8 cellular contexts compared by ENCODE assay signal in the genomic region with DNA sequence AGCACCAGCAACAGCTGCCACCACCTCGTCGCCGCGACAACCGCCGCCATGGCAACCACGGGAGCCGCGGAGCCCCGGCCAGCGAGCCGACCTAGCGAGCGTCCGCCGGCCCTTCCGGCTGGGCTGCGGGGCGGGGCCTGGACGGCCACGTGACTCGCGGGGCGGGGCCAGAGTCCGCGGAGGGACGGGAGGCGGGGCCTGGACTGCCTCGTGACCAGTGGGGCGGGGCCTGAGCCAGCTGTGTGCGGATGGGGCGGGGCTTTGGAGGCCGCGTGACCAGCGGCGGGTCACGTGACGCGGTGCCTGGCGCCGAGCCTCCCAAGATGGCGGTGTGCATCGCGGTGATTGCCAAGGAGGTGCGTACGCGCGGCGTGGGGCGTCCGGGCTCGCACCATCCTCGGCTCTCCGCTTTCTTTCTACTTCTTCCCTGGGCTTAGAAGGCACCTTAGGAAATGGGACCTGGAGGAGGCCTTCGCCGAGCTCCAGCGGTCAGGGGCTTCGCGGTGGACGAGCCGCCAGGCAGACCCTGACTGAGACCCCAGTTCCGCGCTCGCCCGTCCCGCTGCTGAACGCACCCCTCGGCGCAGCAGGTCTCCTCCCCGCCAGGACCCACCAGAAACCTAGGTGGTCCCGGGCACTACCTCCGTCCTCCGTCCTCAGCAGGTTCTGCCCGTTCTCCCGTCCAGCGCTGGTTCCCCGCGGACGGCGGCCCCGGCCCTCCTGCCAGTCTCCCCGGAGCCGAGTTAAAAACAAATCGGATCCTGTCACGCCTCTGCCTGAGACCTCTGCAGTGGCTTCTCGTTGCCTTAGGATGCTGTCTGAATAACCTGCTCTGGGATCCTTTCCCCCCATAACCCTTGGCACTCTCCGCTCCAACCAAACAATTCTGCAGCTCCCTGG. TPM values are rescaled to one million over a fixed set of nuclear protein-coding genes. Genes with fewer than 3 reads are reported as not detected.
DNase-seq lines count a peak whose midpoint lies in the region; ATAC-seq and TF ChIP-seq lines count a peak whose summit lies in the region.

A gene with protein sequence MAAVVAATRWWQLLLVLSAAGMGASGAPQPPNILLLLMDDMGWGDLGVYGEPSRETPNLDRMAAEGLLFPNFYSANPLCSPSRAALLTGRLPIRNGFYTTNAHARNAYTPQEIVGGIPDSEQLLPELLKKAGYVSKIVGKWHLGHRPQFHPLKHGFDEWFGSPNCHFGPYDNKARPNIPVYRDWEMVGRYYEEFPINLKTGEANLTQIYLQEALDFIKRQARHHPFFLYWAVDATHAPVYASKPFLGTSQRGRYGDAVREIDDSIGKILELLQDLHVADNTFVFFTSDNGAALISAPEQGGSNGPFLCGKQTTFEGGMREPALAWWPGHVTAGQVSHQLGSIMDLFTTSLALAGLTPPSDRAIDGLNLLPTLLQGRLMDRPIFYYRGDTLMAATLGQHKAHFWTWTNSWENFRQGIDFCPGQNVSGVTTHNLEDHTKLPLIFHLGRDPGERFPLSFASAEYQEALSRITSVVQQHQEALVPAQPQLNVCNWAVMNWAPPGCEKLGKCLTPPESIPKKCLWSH (minus strand): TSS at position 120 of the 900 bp plus-strand sequence. CDS start 70 bp downstream, at position 50.
A gene with protein sequence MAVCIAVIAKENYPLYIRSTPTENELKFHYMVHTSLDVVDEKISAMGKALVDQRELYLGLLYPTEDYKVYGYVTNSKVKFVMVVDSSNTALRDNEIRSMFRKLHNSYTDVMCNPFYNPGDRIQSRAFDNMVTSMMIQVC (plus strand): TSS at position 300 of the 900 bp plus-strand sequence. CDS start 24 bp downstream, at position 324.

- intact Hi-C loops in naive thymus-derived CD4-positive, alpha-beta T cell (cut with micrococcal nuclease) = loop anchor here (1.0 to 10.0 kb wide), 24 partner anchors 41 to 650 kb away; a partner anchor contains a TSS

- H3K4me2 ChIP-seq in DOHH2 (ENCODE audit: low read length) = peak within 1 kb of the TSS; percentile 67
- peak within 1 kb of the TSS; percentile 99 for H3K4me2 ChIP-seq in GM23338

- peak within 1 kb of the TSS; percentile 99 for H3K4me3 Mint-ChIP-seq in GM23338
- H3K4me3 Mint-ChIP-seq in naive thymus-derived CD4-positive, alpha-beta T cell = peak within 1 kb of the TSS; percentile 94 to 100 (median 98)
- peak within 1 kb of the TSS; percentile 95 for H3K4me3 Mint-ChIP-seq in stimulated activated memory B cell treated with anti-CD40 and anti-IgM and Interleukin-4, amounts not matched to agents 10 μg/mL and 1 μg/mL and 100 μg/mL, for 72 hours

- no peaks in the 10 kb centered on the region for H3K27me3 ChIP-seq in DOHH2 (ENCODE audit: control insufficient read depth, low read length)
- no peaks in the 10 kb centered on the region for H3K27me3 ChIP-seq in GM23338 (ENCODE audit: insufficient read depth)
- no peaks in the 10 kb centered on the region for H3K27me3 ChIP-seq in naive thymus-derived CD4-positive, alpha-beta T cell (ENCODE audit: control insufficient read depth in 2 of 2, insufficient read depth in 2 of 2, low read length in 2 of 2)

- H3K4me1 Mint-ChIP-seq in GM23338 = peaks cover 21% of the 10 kb centered on the region
- peaks cover 24 to 46% (median 41%) of the 10 kb centered on the region in 7 donors for H3K4me1 Mint-ChIP-seq in naive thymus-derived CD4-positive, alpha-beta T cell
- peaks cover 37% of the 10 kb centered on the region for H3K4me1 Mint-ChIP-seq in stimulated activated memory B cell treated with anti-CD40 and anti-IgM and Interleukin-4, amounts not matched to agents 10 μg/mL and 1 μg/mL and 100 μg/mL, for 72 hours

- DNase-seq in GM23338 (ENCODE audit: low spot score) (peak; percentile 99), LNCaP clone FGC (ENCODE audit: low read depth) (peak; percentile 54), RPMI8226 (peak; percentile 95), fibroblast of gingiva (ENCODE audit: low read depth) (peak; percentile 91)
- peak; percentile 99 for DNase-seq in activated T-helper 1 cell treated with anti-CD3 and anti-CD28 coated beads, Interleukin-2, amount 50 U/mL, for 16 hours (ENCODE audit: low read depth in 1 of 2, low spot score in 1 of 2)
- DNase-seq in naive thymus-derived CD4-positive, alpha-beta T cell = peak; percentile 95 to 100 (median 98)

- peak within 1 kb of the TSS; percentile 80; the same call in 1 of the 2 replicates for H2AFZ ChIP-seq in GM23338

- peaks cover 7% of the 10 kb centered on the region for H3F3A ChIP-seq in DOHH2 (ENCODE audit: control insufficient read depth, insufficient read depth)
- H3F3A ChIP-seq in GM23338 (replicated peaks; ENCODE audit: low read depth) = 0 out of 2 replicates have a peak, but pooled peaks cover 3% of the 10 kb centered on the region

- H3K36me3 Mint-ChIP-seq in GM23338 (ENCODE audit: low read depth) = peaks cover 38% of the 10 kb centered on the region
- peaks cover 0 to 23% (median 3%) of the 10 kb centered on the region in 5 donors for H3K36me3 Mint-ChIP-seq in naive thymus-derived CD4-positive, alpha-beta T cell
- H3K36me3 Mint-ChIP-seq in stimulated activated memory B cell treated with anti-CD40 and anti-IgM and Interleukin-4, amounts not matched to agents 10 μg/mL and 1 μg/mL and 100 μg/mL, for 72 hours = peaks cover 12% of the 10 kb centered on the region

- H3K27ac ChIP-seq in DOHH2 (ENCODE audit: low read depth, low read length) (0 out of 2 replicates have a peak within 1 kb of the TSS, but pooled peaks have one; percentile 3), GM23338 (ENCODE audit: low read depth) (no peak within 1 kb of the TSS)
- peak within 1 kb of the TSS; percentile 71 for H3K27ac ChIP-seq in naive thymus-derived CD4-positive, alpha-beta T cell (ENCODE audit: low read depth, low read length)

- H3K36me3 ChIP-seq in DOHH2 (ENCODE audit: control insufficient read depth, low read length) = peaks cover 21% of the 10 kb centered on the region
- no peaks in the 10 kb centered on the region for H3K36me3 ChIP-seq in GM23338 (ENCODE audit: insufficient read depth)
- H3K36me3 ChIP-seq in naive thymus-derived CD4-positive, alpha-beta T cell (ENCODE audit: control insufficient read depth in 2 of 3, insufficient read depth in 3 of 3, low read length in 3 of 3) = peaks cover 1 to 39% (median 7%) of the 10 kb centered on the region in 3 experiments

- CTCF ChIA-PET in naive thymus-derived CD4-positive, alpha-beta T cell (lab: Charles Lee) = interaction anchor here (0.6 to 3.5 kb wide), 10 partner anchors 42 to 432 kb away, joined by 3 to 15 read pairs (median 5); a partner anchor contains a TSS

- POLR2A ChIA-PET in naive thymus-derived CD4-positive, alpha-beta T cell (lab: Charles Lee) = interaction anchor here (0.6 to 3.6 kb wide), 36 partner anchors 10 to 1016 kb away, joined by 3 to 42 read pairs (median 3); a partner anchor contains a TSS

- H3K79me2 ChIP-seq in DOHH2 (ENCODE audit: control insufficient read depth, low read length) (peaks cover 14% of the 10 kb centered on the region), GM23338 (replicated peaks; ENCODE audit: insufficient read depth) (peaks cover 18% of the 10 kb centered on the region)

- peak; percentile 75 for ATAC-seq in GM23338
- ATAC-seq in naive thymus-derived CD4-positive, alpha-beta T cell = peak; percentile 95
- peak; percentile 93 for ATAC-seq in stimulated activated memory B cell treated with anti-CD40 and anti-IgM and Interleukin-4, amounts not matched to agents 10 μg/mL and 1 μg/mL and 100 μg/mL, for 72 hours

- H3K4me3 ChIP-seq in DOHH2 (ENCODE audit: low read length) (peak within 1 kb of the TSS; percentile 77), GM23338 (peak within 1 kb of the TSS; percentile 96), LNCaP clone FGC (ENCODE audit: low read depth, low read length) (peak within 1 kb of the TSS; percentile 82)
- peak within 1 kb of the TSS; percentile 98 for H3K4me3 ChIP-seq in naive thymus-derived CD4-positive, alpha-beta T cell (ENCODE audit: low read length)

- no peaks in the 10 kb centered on the region for H3K9me2 ChIP-seq in DOHH2 (replicated peaks; ENCODE audit: control insufficient read depth, low read length)
- H3K9me2 ChIP-seq in GM23338 (ENCODE audit: insufficient read depth) = no peaks in the 10 kb centered on the region

- H4K20me1 ChIP-seq in DOHH2 (ENCODE audit: control insufficient read depth, insufficient read depth, low read depth, low read length) (no peaks in the 10 kb centered on the region), GM23338 (replicated peaks; ENCODE audit: insufficient read depth) (peaks cover 7% of the 10 kb centered on the region; the same call in 1 of the 2 replicates)

- H3K9me3 ChIP-seq in DOHH2 (ENCODE audit: control insufficient read depth, insufficient read depth, low read length) = no peaks in the 10 kb centered on the region
- H3K9me3 ChIP-seq in naive thymus-derived CD4-positive, alpha-beta T cell (ENCODE audit: control insufficient read depth in 2 of 3, low read length in 3 of 3) = no peaks in the 10 kb centered on the region

- peaks cover 5% of the 10 kb centered on the region; the same call in 2 of the 3 replicates for H3K9me3 Mint-ChIP-seq in GM23338
- peaks cover 0 to 3% (median 0%) of the 10 kb centered on the region in 11 donors for H3K9me3 Mint-ChIP-seq in naive thymus-derived CD4-positive, alpha-beta T cell
- H3K9me3 Mint-ChIP-seq in stimulated activated memory B cell treated with anti-CD40 and anti-IgM and Interleukin-4, amounts not matched to agents 10 μg/mL and 1 μg/mL and 100 μg/mL, for 72 hours = no peaks in the 10 kb centered on the region

- H3K27me3 Mint-ChIP-seq in GM23338 (ENCODE audit: insufficient read depth, low read depth, poor library complexity) = peaks cover 10% of the 10 kb centered on the region
- no peaks in the 10 kb centered on the region for H3K27me3 Mint-ChIP-seq in naive thymus-derived CD4-positive, alpha-beta T cell
- no peaks in the 10 kb centered on the region for H3K27me3 Mint-ChIP-seq in stimulated activated memory B cell treated with anti-CD40 and anti-IgM and Interleukin-4, amounts not matched to agents 10 μg/mL and 1 μg/mL and 100 μg/mL, for 72 hours

- peak within 1 kb of the TSS; percentile 80; the same call in 1 of the 2 replicates for H3K27ac Mint-ChIP-seq in GM23338
- peak within 1 kb of the TSS; percentile 88 to 100 (median 94) for H3K27ac Mint-ChIP-seq in naive thymus-derived CD4-positive, alpha-beta T cell
- peak within 1 kb of the TSS; percentile 82 for H3K27ac Mint-ChIP-seq in stimulated activated memory B cell treated with anti-CD40 and anti-IgM and Interleukin-4, amounts not matched to agents 10 μg/mL and 1 μg/mL and 100 μg/mL, for 72 hours

- H3K4me1 ChIP-seq in DOHH2 (ENCODE audit: control insufficient read depth, low read length) (peaks cover 30% of the 10 kb centered on the region), GM23338 (ENCODE audit: insufficient read depth) (no peaks in the 10 kb centered on the region; the same call in 1 of the 2 replicates)
- peaks cover 20 to 25% of the 10 kb centered on the region in 2 donors for H3K4me1 ChIP-seq in naive thymus-derived CD4-positive, alpha-beta T cell (ENCODE audit: control insufficient read depth in 2 of 2, insufficient read depth in 2 of 2, low read length in 2 of 2)

- TF ChIP-seq CTCF in DOHH2 (IDR thresholded peaks at IDR 0.05; ENCODE audit: low read depth, low read length, poor library complexity, severe bottlenecking) = no peak
- TF ChIP-seq CTCF in GM23338 (conservative IDR thresholded peaks at IDR 0.05; ENCODE audit: low read depth in 2 of 2) = no peak
- no peak for TF ChIP-seq CTCF in LNCaP clone FGC (IDR thresholded peaks at IDR 0.05; ENCODE audit: control insufficient read depth, extremely low read depth, insufficient read depth)

RNA-seq across cellular contexts. Expression of the first gene that starts in this region (rescaled TPM):
- total RNA-seq in GM23338 (2014; rRNA removed; shearing (Covaris generic)) = 16.4 and 18.8 TPM in 2 replicates
- polyA plus RNA-seq in GM23338 (2016; fragmentation: Nextera tagmentation; extraction: Ambion mirVana) = 9.7 TPM in 2 replicates
- 10 to 100 TPM; 48.6 to 64.3 (median 57.5) TPM for total RNA-seq in naive thymus-derived CD4-positive, alpha-beta T cell
- polyA plus RNA-seq in naive thymus-derived CD4-positive, alpha-beta T cell = 10 to 100 TPM in 1 of 2 donors, 1 to 10 TPM in 1; 9.8 to 11.1 TPM

RNA-seq across cellular contexts. Expression of the second gene that starts in this region (rescaled TPM):
- total RNA-seq in GM23338 (2014; rRNA removed; shearing (Covaris generic)) = 59.3 and 68.8 TPM in 2 replicates
- 167 and 171 TPM in 2 replicates for polyA plus RNA-seq in GM23338 (2016; fragmentation: Nextera tagmentation; extraction: Ambion mirVana)
- 10 to 100 TPM; 32.3 to 73.4 (median 60.1) TPM for total RNA-seq in naive thymus-derived CD4-positive, alpha-beta T cell
- 100 to 1,000 TPM in 1 of 2 donors, 10 to 100 TPM in 1; 96.8 to 112 TPM for polyA plus RNA-seq in naive thymus-derived CD4-positive, alpha-beta T cell
